29 cellular contexts compared by ENCODE assay signal in genomic region chr7:134278502-134279153, GRCh38.
"Had no signal": no experiment of that assay in that cellular context is flagged by ENCODE, and none has a peak within 500 bp of the region (broad histone marks: within the 10 kb centered on the region; RNA-seq: fewer than 3 reads in every experiment).

No MANE protein-coding gene starts in this region.

- FAIRE-seq: keratinocyte had no signal

- H3K4me3 Mint-ChIP-seq: mesothelial cell of epicardium; naive B cell; natural killer cell; neural crest cell; stimulated activated memory B cell treated with anti-CD40 and anti-IgM and Interleukin-4, amounts not matched to agents 10 μg/mL and 1 μg/mL and 100 μg/mL, for 72 hours; stimulated activated naive CD8-positive, alpha-beta T cell treated with anti-CD3 and anti-CD28 coated beads, Interleukin-15, amount 100 ng/mL, for 72 hours; type B pancreatic cell had no signal

- H3K9me3 Mint-ChIP-seq: mesothelial cell of epicardium; natural killer cell; neural crest cell; stimulated activated memory B cell treated with anti-CD40 and anti-IgM and Interleukin-4, amounts not matched to agents 10 μg/mL and 1 μg/mL and 100 μg/mL, for 72 hours; stimulated activated naive CD8-positive, alpha-beta T cell treated with anti-CD3 and anti-CD28 coated beads, Interleukin-15, amount 100 ng/mL, for 72 hours; type B pancreatic cell had no signal

- H3K9me3 ChIP-seq: left lung, sigmoid colon, spleen, tibial nerve, uterus had no signal

- H3K27me3 Mint-ChIP-seq: progenitor cell of endocrine pancreas, type B pancreatic cell had no signal

- H3K4me3 ChIP-seq: left lung, lung, sigmoid colon, spleen, tibial nerve, uterus had no signal

- H3K27ac Mint-ChIP-seq: mesothelial cell of epicardium; natural killer cell; progenitor cell of endocrine pancreas; stimulated activated memory B cell treated with anti-CD40 and anti-IgM and Interleukin-4, amounts not matched to agents 10 μg/mL and 1 μg/mL and 100 μg/mL, for 72 hours; type B pancreatic cell had no signal

- H3K9ac ChIP-seq: parathyroid adenoma had no signal

- H3K36me3 Mint-ChIP-seq: mesothelial cell of epicardium; naive B cell; natural killer cell; stimulated activated memory B cell treated with anti-CD40 and anti-IgM and Interleukin-4, amounts not matched to agents 10 μg/mL and 1 μg/mL and 100 μg/mL, for 72 hours; type B pancreatic cell had no signal

- H3K4me1 ChIP-seq: left lung, parathyroid adenoma, sigmoid colon, spleen, tibial nerve, uterus had no signal

- H3K27me3 ChIP-seq: tibial nerve, uterus had no signal

- H3K4me1 Mint-ChIP-seq: mesothelial cell of epicardium; naive B cell; natural killer cell; neural crest cell; stimulated activated memory B cell treated with anti-CD40 and anti-IgM and Interleukin-4, amounts not matched to agents 10 μg/mL and 1 μg/mL and 100 μg/mL, for 72 hours; stimulated activated naive CD8-positive, alpha-beta T cell treated with anti-CD3 and anti-CD28 coated beads, Interleukin-15, amount 100 ng/mL, for 72 hours had no signal

- H3K79me2 ChIP-seq: parathyroid adenoma had no signal

- ATAC-seq: left cardiac atrium; left lung; natural killer cell; right cardiac atrium; stimulated activated memory B cell treated with anti-CD40 and anti-IgM and Interleukin-4, amounts not matched to agents 10 μg/mL and 1 μg/mL and 100 μg/mL, for 72 hours; stimulated activated naive CD8-positive, alpha-beta T cell treated with anti-CD3 and anti-CD28 coated beads, Interleukin-15, amount 100 ng/mL, for 72 hours had no signal

- H2AFZ ChIP-seq: parathyroid adenoma had no signal

- H3K36me3 ChIP-seq: left lung, sigmoid colon, spleen, tibial nerve, uterus had no signal

- DNase-seq: head of caudate nucleus; hippocampal formation; kidney glomerular epithelial cell; left cardiac atrium; left lung; mesendoderm; naive B cell; natural killer cell; nucleus accumbens; retina; right cardiac atrium; sigmoid colon; small intestine; spleen; stimulated activated CD4-positive, alpha-beta T cell treated with anti-CD3 and anti-CD28 coated beads, Interleukin-4, amount 100 ng/mL, for 4 hours; stimulated activated CD8-positive, alpha-beta memory T cell treated with anti-CD3 and anti-CD28 coated beads, Interleukin-4, amount 100 ng/mL, for 48 hours; stimulated activated naive CD4-positive, alpha-beta T cell treated with Interleukin-2 at 50 U/mL for 16 hours; stimulated activated naive CD8-positive, alpha-beta T cell treated with anti-CD3 and anti-CD28 coated beads, Interleukin-15, amount 100 ng/mL, for 72 hours; substantia nigra; uterus had no signal

- H3K27ac ChIP-seq: left lung, parathyroid adenoma, sigmoid colon, spleen, tibial nerve, uterus had no signal
